Comparison of ENCODE assay signal across 25 cellular contexts in genomic region chr3:136249091-136249490, GRCh38. TPM values are rescaled to one million over a fixed set of nuclear protein-coding genes. Genes with fewer than 3 reads are reported as not detected.
DNase-seq lines count a peak whose midpoint lies in the region; ATAC-seq and TF ChIP-seq lines count a peak whose summit lies in the region.
"Had no signal": no experiment of that assay in that cellular context is flagged by ENCODE, and none has a peak within 500 bp of the region (broad histone marks: within the 10 kb centered on the region; RNA-seq: fewer than 3 reads in every experiment).

No MANE protein-coding gene starts in this region.

- POLR2A ChIA-PET in Panc1 (lab: Charles Lee) = no interaction called here

- ATAC-seq in Panc1 = no peak
- no peak for ATAC-seq in mucosa of descending colon
- ATAC-seq: activated CD8-positive, alpha-beta T cell treated with anti-CD3 and anti-CD28 coated beads, Interleukin-2, amount 10 ng/mL, durations not matched to agents 7 days and 5 days; naive thymus-derived CD4-positive, alpha-beta T cell; sciatic nerve had no signal

- peaks cover 19% of the 10 kb centered on the region for H3K4me1 Mint-ChIP-seq in neural crest cell

- no peak overlapping the region for H3K4me3 ChIP-seq in Panc1 (ENCODE audit: low read depth in 2 of 2, low read length in 2 of 2)
- H3K4me3 ChIP-seq in mucosa of descending colon = no peak overlapping the region

- no peaks in the 10 kb centered on the region for H3K9me3 Mint-ChIP-seq in neural crest cell
- H3K9me3 Mint-ChIP-seq: CD4-positive, alpha-beta memory T cell; HFFc6; stimulated activated naive CD8-positive, alpha-beta T cell treated with anti-CD3 and anti-CD28 coated beads, Interleukin-15, Interleukin-2, amounts not matched to agents 100 ng/mL and 50 ng/mL, for 24 hours had no signal

- H3K27me3 ChIP-seq in Panc1 (ENCODE audit: control insufficient read depth, insufficient read depth, low read length) = no peaks in the 10 kb centered on the region
- H3K27me3 ChIP-seq: breast epithelium had no signal

- H3K4me3 Mint-ChIP-seq in neural crest cell = peak overlapping the region; percentile 94

- H3K4me1 ChIP-seq in Panc1 (ENCODE audit: control insufficient read depth, insufficient read depth, low read length) = peaks cover 8% of the 10 kb centered on the region
- H3K4me1 ChIP-seq in mucosa of descending colon (ENCODE audit: low read depth) = peaks cover 9% of the 10 kb centered on the region

- no TSS peak for BruUV-seq in Panc1 (replicated peaks; lab: Mats Ljungman, UMichigan)

- no peaks in the 10 kb centered on the region for H3K36me3 Mint-ChIP-seq in neural crest cell (ENCODE audit: low read depth)

- intact Hi-C loops in Panc1 (cut with micrococcal nuclease; ENCODE audit: unreplicated experiment) (loop anchor here (10.0 kb wide), 1 partner anchor 174 kb away; no protein-coding TSS in a partner anchor), mucosa of descending colon (cut with DNase I, micrococcal nuclease) (no loop called here)

- H3K27ac Mint-ChIP-seq in neural crest cell (ENCODE audit: unreplicated experiment) = no peak overlapping the region

- H3K36me3 ChIP-seq in Panc1 (ENCODE audit: control insufficient read depth, insufficient read depth, low read length) (no peaks in the 10 kb centered on the region), mucosa of descending colon (ENCODE audit: low read depth) (no peaks in the 10 kb centered on the region)
- H3K36me3 ChIP-seq: breast epithelium, left ventricle myocardium inferior had no signal

- no peaks in the 10 kb centered on the region for H3K9me3 ChIP-seq in Panc1 (ENCODE audit: control insufficient read depth, insufficient read depth, low read depth, low read length)
- H3K9me3 ChIP-seq in mucosa of descending colon = no peaks in the 10 kb centered on the region
- H3K9me3 ChIP-seq: breast epithelium, left ventricle myocardium inferior had no signal

- CTCF ChIA-PET in Panc1 (lab: Charles Lee) = no interaction called here

- H3K27me3 Mint-ChIP-seq in neural crest cell (ENCODE audit: low read depth) = no peaks in the 10 kb centered on the region
- H3K27me3 Mint-ChIP-seq: CD4-positive, alpha-beta memory T cell; naive thymus-derived CD4-positive, alpha-beta T cell; stimulated activated naive CD8-positive, alpha-beta T cell treated with anti-CD3 and anti-CD28 coated beads, Interleukin-15, Interleukin-2, amounts not matched to agents 100 ng/mL and 50 ng/mL, for 24 hours had no signal

- in situ Hi-C loops in Panc1 (cut with HindIII; ENCODE audit: low pct_unique_long_range_greater_than_20kb, low sequenced_read_pairs) = no loop called here

- no peak for DNase-seq in Panc1 (ENCODE audit: low read depth, low spot score)
- DNase-seq in neural crest cell (ENCODE audit: low read depth, low spot score) = no peak
- no peak for DNase-seq in HK-2 (ENCODE audit: unreplicated experiment)
- no peak for DNase-seq in mucosa of descending colon
- DNase-seq in NCI-H510A (lab: John Stamatoyannopoulos, UW) = no peak
- DNase-seq: activated CD4-positive, CD25-positive, alpha-beta regulatory T cell; activated CD8-positive, alpha-beta T cell treated with anti-CD3 and anti-CD28 coated beads, Interleukin-2, amount 10 ng/mL, durations not matched to agents 7 days and 5 days; activated gamma-delta T cell; amniotic stem cell; CD4-positive, alpha-beta memory T cell; effector CD8-positive, alpha-beta T cell; foreskin fibroblast; HFFc6; left ventricle myocardium inferior; naive thymus-derived CD4-positive, alpha-beta T cell; NCI-H1436 treated with DMSO at 0.1 percent for 48 hours; NCI-H2171; NCI-H526 treated with DMSO at 0.1 percent for 48 hours; Right ventricle myocardium superior; T-helper 9 cell had no signal

- H3K27ac ChIP-seq in 22Rv1 = peak overlapping the region; percentile 96
- peak overlapping the region; percentile 78 for H3K27ac ChIP-seq in C4-2B
- peak overlapping the region; percentile 84; the same call in 1 of the 2 replicates for H3K27ac ChIP-seq in Panc1 (ENCODE audit: low read length)

- no peak for TF ChIP-seq CTCF in 22Rv1 (IDR thresholded peaks at IDR 0.05)
- no peak for TF ChIP-seq CTCF in C4-2B (conservative IDR thresholded peaks at IDR 0.05)
- no peak for TF ChIP-seq CTCF in Panc1 (IDR thresholded peaks at IDR 0.05)
- TF ChIP-seq CTCF in neural crest cell (conservative IDR thresholded peaks at IDR 0.05) = no peak
- no peak for TF ChIP-seq CTCF in mucosa of descending colon (IDR thresholded peaks at IDR 0.05)

RNA-seq across cellular contexts. Expression of gene PCCB, which starts 1.0 kb away (rescaled TPM):
- total RNA-seq in Panc1 (2021; ENCODE audit: unreplicated experiment) (63.4 TPM), neural crest cell (49.0 and 50.7 TPM in 2 replicates), mucosa of descending colon (10 to 100 TPM; 35.8 to 54.8 (median 49.9) TPM)
- polyA plus RNA-seq in Panc1 (2012; ENCODE audit: insufficient read length) = 71.9 TPM

RNA-seq across cellular contexts. Expression of gene MSL2, which starts 53.0 kb away (rescaled TPM):
- total RNA-seq in Panc1 (2021; ENCODE audit: unreplicated experiment) = 35.6 TPM
- 23.7 TPM for polyA plus RNA-seq in Panc1 (2012; ENCODE audit: insufficient read length)
- total RNA-seq in neural crest cell = 47.4 and 50.5 TPM in 2 replicates
- 10 to 100 TPM; 22.6 to 37.0 (median 28.9) TPM for total RNA-seq in mucosa of descending colon
